Comparison of ENCODE assay signal across 8 cellular contexts in the genomic region with DNA sequence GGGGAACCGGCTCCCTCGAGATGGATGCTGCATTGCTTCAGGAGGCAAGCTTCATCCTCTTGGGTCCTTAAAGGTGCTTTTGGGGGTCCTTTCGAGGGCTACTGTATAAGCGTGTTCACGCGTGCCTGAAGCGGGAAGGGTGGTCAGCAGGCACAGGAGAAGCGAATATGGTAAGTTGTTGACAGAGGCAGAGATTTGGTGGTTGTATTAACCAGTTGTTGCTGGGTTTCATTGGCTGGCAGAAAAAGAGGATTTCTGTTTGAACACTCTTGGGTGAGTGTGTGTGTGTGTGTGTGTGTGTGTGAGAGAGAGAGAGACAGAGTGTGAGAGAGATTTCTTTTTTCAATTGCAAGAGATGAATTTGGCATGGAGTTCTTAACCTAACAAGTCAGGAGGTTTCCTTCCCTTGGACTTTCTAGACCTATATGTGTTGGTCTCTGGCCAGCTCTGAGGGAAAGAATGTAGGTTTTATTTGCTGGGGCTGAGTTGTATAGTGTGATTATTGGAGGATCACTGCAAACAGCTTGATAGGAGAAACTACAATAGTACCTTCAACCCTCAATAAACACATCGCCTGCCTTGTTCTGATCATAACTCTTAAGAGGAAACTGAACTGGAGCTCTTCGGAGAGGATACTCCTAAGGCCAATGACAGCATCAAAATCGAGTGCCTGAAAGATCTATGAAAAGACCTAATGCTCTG. TPM values are rescaled to one million over a fixed set of nuclear protein-coding genes. Genes with fewer than 3 reads are reported as not detected.
DNase-seq lines count a peak whose midpoint lies in the region; ATAC-seq lines count a peak whose summit lies in the region.

No MANE protein-coding gene starts in this region.

- no peaks in the 10 kb centered on the region for H3K9me3 Mint-ChIP-seq in central memory CD8-positive, alpha-beta T cell

- no peaks in the 10 kb centered on the region for H3K27me3 Mint-ChIP-seq in central memory CD8-positive, alpha-beta T cell

- H3K9me3 ChIP-seq in mononuclear cell (ENCODE audit: low read depth, low read length) = no peaks in the 10 kb centered on the region

- H3K4me1 Mint-ChIP-seq in central memory CD8-positive, alpha-beta T cell = peaks cover 33% of the 10 kb centered on the region

- H3K4me1 ChIP-seq in mononuclear cell (ENCODE audit: insufficient read depth, low read length) = peaks cover 30% of the 10 kb centered on the region

- no peak for ATAC-seq in central memory CD8-positive, alpha-beta T cell (replicated peaks; ENCODE audit: extremely low read depth, poor library complexity, severe bottlenecking)
- ATAC-seq in GM21367 (IDR thresholded peaks at IDR 0.05; ENCODE audit: unreplicated experiment) = no peak

- H3K36me3 Mint-ChIP-seq in central memory CD8-positive, alpha-beta T cell (ENCODE audit: insufficient read depth) = peaks cover 4% of the 10 kb centered on the region

- peak overlapping the region; percentile 41 for H3K27ac Mint-ChIP-seq in central memory CD8-positive, alpha-beta T cell (ENCODE audit: low read depth)

- peak overlapping the region; percentile 66 for H3K4me3 ChIP-seq in mononuclear cell (ENCODE audit: low read length)

- peak overlapping the region; percentile 81 for H3K4me3 Mint-ChIP-seq in central memory CD8-positive, alpha-beta T cell

- H3K27me3 ChIP-seq in mononuclear cell (ENCODE audit: insufficient read depth, low read length) = no peaks in the 10 kb centered on the region

- DNase-seq in stimulated activated CD4-positive, alpha-beta T cell treated with anti-CD3 and anti-CD28 coated beads, Interleukin-4, amount 100 ng/mL, for 24 hours = peak; percentile 5
- DNase-seq in stimulated activated CD4-positive, alpha-beta T cell treated with anti-CD3 and anti-CD28 coated beads, Interleukin-2, amount 100 ng/mL, for 48 hours = no peak
- DNase-seq in NOMO-1 treated with DMSO at 0.1 percent for 48 hours (lab: John Stamatoyannopoulos, UW; ENCODE audit: unreplicated experiment) = peak; percentile 3
- DNase-seq in central memory CD8-positive, alpha-beta T cell (ENCODE audit: low spot score in 2 of 2) = peak in 1 of 2 donors; percentile 11
- no peak for DNase-seq in NCI-H1048 (lab: John Stamatoyannopoulos, UW)
- no peak for DNase-seq in activated CD8-positive, alpha-beta memory T cell treated with anti-CD3 and anti-CD28 coated beads, Interleukin-2, amount 50 U/mL, for 4 hours

RNA-seq across cellular contexts. Expression of gene MCU, which starts 1.1 kb away (rescaled TPM):
- 12.0 TPM for total RNA-seq in mononuclear cell

Comparison
In these comparisons a context has a peak if more than half of its experiments do, and no peak if none do; other contexts are left out.
1. DNase-seq: peak in stimulated activated CD4-positive, alpha-beta T cell treated with anti-CD3 and anti-CD28 coated beads, Interleukin-4, amount 100 ng/mL, for 24 hours (single experiment) and NOMO-1 treated with DMSO at 0.1 percent for 48 hours (single experiment); none in stimulated activated CD4-positive, alpha-beta T cell treated with anti-CD3 and anti-CD28 coated beads, Interleukin-2, amount 100 ng/mL, for 48 hours (0 of 2), NCI-H1048 (single experiment) and activated CD8-positive, alpha-beta memory T cell treated with anti-CD3 and anti-CD28 coated beads, Interleukin-2, amount 50 U/mL, for 4 hours (single experiment).